6 cellular contexts compared by ENCODE assay signal in the genomic region with DNA sequence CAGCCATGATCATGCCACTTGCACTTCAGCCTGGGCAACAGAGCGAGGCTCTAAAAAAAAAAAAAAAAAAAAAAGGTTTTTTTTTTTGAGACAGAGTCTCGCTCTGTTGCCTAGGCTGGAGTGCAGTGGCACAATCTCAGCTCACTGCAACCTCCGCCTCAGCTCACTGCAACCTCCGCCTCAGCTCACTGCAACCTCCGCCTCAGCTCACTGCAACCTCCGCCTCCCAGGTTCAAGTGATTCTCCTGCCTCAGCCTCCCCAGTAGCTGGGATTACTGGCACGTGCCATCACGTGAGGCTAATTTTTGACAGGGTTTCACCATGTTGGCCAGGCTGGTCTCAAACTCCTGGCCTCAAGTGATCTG. TPM values are rescaled to one million over a fixed set of nuclear protein-coding genes. Genes with fewer than 3 reads are reported as not detected.
DNase-seq lines count a peak whose midpoint lies in the region; ATAC-seq, FAIRE-seq and TF ChIP-seq lines count a peak whose summit lies in the region.
"Not testable (repeated sequence)": the region's sequence is repeated elsewhere in the genome, so short reads cannot be mapped to it uniquely, and the experiment has no call there.
"Had no signal": no experiment of that assay in that cellular context is flagged by ENCODE, and none has a peak within 500 bp of the region (broad histone marks: within the 10 kb centered on the region; RNA-seq: fewer than 3 reads in every experiment).

No MANE protein-coding gene starts in this region.

- not testable (repeated sequence) for TF ChIP-seq CTCF in Caco-2 (IDR thresholded peaks at IDR 0.05; ENCODE audit: insufficient read depth in 1 of 2, low read depth in 1 of 2, low read length in 1 of 2, severe bottlenecking in 1 of 2, unreplicated experiment in 1 of 2); HepG2 (CRISPR knock-in tag; IDR thresholded peaks at IDR 0.05)

- in situ Hi-C loops in HepG2 (cut with HindIII; ENCODE audit: extremely low pct_ligation_motif_present, low pct_unique_long_range_greater_than_20kb): not testable (repeated sequence)

- FAIRE-seq in HepG2 (lab: Jason Lieb, UNC): not testable (repeated sequence)

- not testable (repeated sequence) for ATAC-seq in T-helper 17 cell, HepG2

- intact Hi-C loops in Caco-2 (cut with micrococcal nuclease; ENCODE audit: unreplicated experiment): loop anchor here (1.0 to 5.0 kb wide), 2 partner anchors 41 to 80 kb away; no protein-coding TSS in a partner anchor
- intact Hi-C loops in HepG2 (cut with micrococcal nuclease; ENCODE audit: unreplicated experiment): loop anchor here (2.0 to 5.0 kb wide), 2 partner anchors 36 to 98 kb away; a partner anchor contains a TSS

- H2AFZ ChIP-seq in Karpas-422 (ENCODE audit: low read length); HepG2 (ENCODE audit: low read length): not testable (repeated sequence)

- H3K36me3 Mint-ChIP-seq in Caco-2 (ENCODE audit: insufficient read depth, unreplicated experiment); T-helper 17 cell (ENCODE audit: low read depth): not testable (repeated sequence)

- H3K4me1 Mint-ChIP-seq in Caco-2 (ENCODE audit: low read depth, unreplicated experiment): peaks cover 19% of the 10 kb centered on the region
- H3K4me1 Mint-ChIP-seq in T-helper 17 cell: not testable (repeated sequence)

- not testable (repeated sequence) for H3K9me2 ChIP-seq in Karpas-422 (replicated peaks; ENCODE audit: insufficient read depth, low read length)

- not testable (repeated sequence) for H3K79me2 ChIP-seq in Karpas-422 (ENCODE audit: low read length); HepG2 (ENCODE audit: insufficient read depth, low read length)

- POLR2A ChIA-PET in Caco-2 (lab: Charles Lee): not testable (repeated sequence)
- POLR2A ChIA-PET in HepG2 (lab: Yijun Ruan, JAX): interaction anchor here (0.6 to 3.5 kb wide), 21 partner anchors 10 to 655 kb away, joined by 3 to 51 read pairs (median 5); a partner anchor contains a TSS

- WGBS in HepG2 (ENCODE audit: low lambda C conversion rate): 47% methylated on average over 7 of the region's 8 CpGs

- H3K9me3 Mint-ChIP-seq in Caco-2 (ENCODE audit: unreplicated experiment): not testable (repeated sequence)

- not testable (repeated sequence) for BruUV-seq in Caco-2 (replicated peaks; lab: Mats Ljungman, UMichigan); HepG2 (replicated peaks; lab: Mats Ljungman, UMichigan)

- not testable (repeated sequence) for H3K4me2 ChIP-seq in Karpas-422 (ENCODE audit: low read depth, low read length, poor library complexity, severe bottlenecking)
- peak overlapping the region; percentile 38; the same call in 1 of the 2 replicates for H3K4me2 ChIP-seq in HepG2 (ENCODE audit: low read depth, low read length)

- H3K27ac ChIP-seq in Karpas-422 (ENCODE audit: low read length): not testable (repeated sequence)
- H3K27ac ChIP-seq in HepG2 (ENCODE audit: extremely low read length, insufficient read depth, low read length): peak overlapping the region; percentile 70

- not testable (repeated sequence) for TF ChIP-seq RAD21 in HepG2 (CRISPR knock-in tag; IDR thresholded peaks at IDR 0.05)

- H3K27me3 Mint-ChIP-seq in Caco-2 (ENCODE audit: insufficient read depth, unreplicated experiment); T-helper 17 cell: not testable (repeated sequence)

- not testable (repeated sequence) for H3K9ac ChIP-seq in Karpas-422 (ENCODE audit: low read length); HepG2 (ENCODE audit: insufficient read depth, low read depth, low read length)

- not testable (repeated sequence) for H3K9me3 ChIP-seq in Caco-2; Karpas-422 (ENCODE audit: low read length); T-helper 17 cell (ENCODE audit: control insufficient read depth, low read length, poor library complexity, severe bottlenecking); HepG2 (ENCODE audit: low read length)

- not testable (repeated sequence) for H3K4me3 Mint-ChIP-seq in Caco-2 (ENCODE audit: unreplicated experiment)
- H3K4me3 Mint-ChIP-seq in T-helper 17 cell: peak overlapping the region; percentile 45

- H3K27me3 ChIP-seq in Caco-2 (replicated peaks; ENCODE audit: control insufficient read depth, insufficient read depth, low read length); Karpas-422 (ENCODE audit: low read length); HepG2 (ENCODE audit: control insufficient read depth in 1 of 2, insufficient read depth in 2 of 2, low read length in 2 of 2): not testable (repeated sequence)

- CTCF ChIA-PET in Caco-2 (lab: Charles Lee): interaction anchor here (0.6 to 1.4 kb wide), 4 partner anchors 9 to 105 kb away, joined by 3 to 6 read pairs (median 4); no protein-coding TSS in a partner anchor
- CTCF ChIA-PET in HepG2 (lab: Yijun Ruan, JAX; ENCODE audit: low intra/inter-chr PET ratio, low total read pairs): not testable (repeated sequence)

- H3K27ac Mint-ChIP-seq in Caco-2 (ENCODE audit: unreplicated experiment): peak overlapping the region; percentile 86
- not testable (repeated sequence) for H3K27ac Mint-ChIP-seq in T-helper 17 cell

- H4K20me1 ChIP-seq in Karpas-422 (ENCODE audit: insufficient read depth, low read depth, low read length); HepG2 (ENCODE audit: insufficient read depth, low read length): not testable (repeated sequence)

- not testable (repeated sequence) for TF ChIP-seq EP300 in HepG2 (IDR thresholded peaks at IDR 0.05; ENCODE audit: low read depth in 2 of 2, low read length in 2 of 2); HepG2 (CRISPR knock-in tag; IDR thresholded peaks at IDR 0.05; ENCODE audit: borderline replicate concordance)

- TF ChIP-seq POLR2A in HepG2 (IDR thresholded peaks at IDR 0.05; ENCODE audit: insufficient read depth in 1 of 2, low read depth in 2 of 2, low read length in 2 of 2): not testable (repeated sequence)

- not testable (repeated sequence) for DNase-seq in Caco-2; T-helper 17 cell; HepG2 (ENCODE audit: low spot score)
- DNase-seq in Karpas-422 (peak; percentile 20), renal cortical epithelial cell (ENCODE audit: low read depth) (peak; percentile 28)

- H3K4me1 ChIP-seq in Caco-2 (peaks cover 35% of the 10 kb centered on the region), HepG2 (ENCODE audit: insufficient read depth, low read length) (peaks cover 61% of the 10 kb centered on the region)
- H3K4me1 ChIP-seq in Karpas-422 (ENCODE audit: low read length): not testable (repeated sequence)

- H3K4me3 ChIP-seq in Caco-2 (ENCODE audit: low read depth, low read length); Karpas-422 (ENCODE audit: low read length); HepG2 (replicated peaks in 1 of 3; ENCODE audit: insufficient read depth in 1 of 3, low read depth in 2 of 3, low read length in 3 of 3): not testable (repeated sequence)

- H3K36me3 ChIP-seq in Caco-2 (ENCODE audit: control insufficient read depth, insufficient read depth, low read length); Karpas-422 (ENCODE audit: insufficient read depth, low read length); HepG2 (replicated peaks in 1 of 2; ENCODE audit: control insufficient read depth in 1 of 2, insufficient read depth in 2 of 2, low read length in 2 of 2): not testable (repeated sequence)

RNA-seq across cellular contexts. Expression of a gene that starts 16.8 kb away (rescaled TPM):
- total RNA-seq in Caco-2 (2022): 65.4 and 68.1 TPM in 2 replicates
- 23.7 and 39.5 TPM in 2 replicates for total RNA-seq in Karpas-422 (2014; rRNA removed; shearing (Covaris generic); ENCODE audit: low replicate concordance)
- total RNA-seq in T-helper 17 cell: 10 to 100 TPM; 31.7 to 45.2 TPM
- total RNA-seq in HepG2 (2016; rRNA removed; fragmentation: Illumina TruSeq; extraction: Trizol): 116 and 332 TPM in 2 replicates
- total RNA-seq in HepG2 (2016; cell fraction: cytosol; rRNA removed; fragmentation: Illumina TruSeq; extraction: Trizol; ENCODE audit: low read depth): 62.3 and 63.4 TPM in 2 replicates
- total RNA-seq in HepG2 (2016; cell fraction: insoluble cytoplasmic fraction; rRNA removed; fragmentation: Illumina TruSeq; extraction: Trizol): 116 and 342 TPM in 2 replicates
- total RNA-seq in HepG2 (2016; cell fraction: membrane; rRNA removed; fragmentation: Illumina TruSeq; extraction: Trizol): 57.6 and 60.1 TPM in 2 replicates
- 311 and 384 TPM in 2 replicates for total RNA-seq in HepG2 (2016; cell fraction: nucleus; rRNA removed; fragmentation: Illumina TruSeq; extraction: Trizol)
- polyA plus RNA-seq in HepG2 (2011; rRNA removed): 137 and 185 TPM in 2 replicates
- polyA plus RNA-seq in HepG2 (2011; cell fraction: cytosol; rRNA removed): 89.4 and 111 TPM in 2 replicates
- polyA plus RNA-seq in HepG2 (2011; cell fraction: nucleus; rRNA removed): 667 and 704 TPM in 2 replicates
- 341 and 458 TPM in 2 replicates for polyA plus RNA-seq in HepG2 (2012)
- polyA plus RNA-seq in HepG2 (2016; cell fraction: cytosol; fragmentation: Illumina TruSeq; extraction: Trizol; ENCODE audit: low read depth): 36.8 and 37.2 TPM in 2 replicates
- polyA plus RNA-seq in HepG2 (2016; cell fraction: insoluble cytoplasmic fraction; fragmentation: Illumina TruSeq; extraction: Trizol; ENCODE audit: low read depth): 103 and 140 TPM in 2 replicates
- 41.5 and 48.5 TPM in 2 replicates for polyA plus RNA-seq in HepG2 (2016; cell fraction: membrane; fragmentation: Illumina TruSeq; extraction: Trizol; ENCODE audit: low read depth)
- polyA plus RNA-seq in HepG2 (2016; cell fraction: nucleus; fragmentation: Illumina TruSeq; extraction: Trizol; ENCODE audit: insufficient read depth, low read depth): 669 and 711 TPM in 2 replicates
- 165 and 565 TPM in 2 replicates for polyA minus RNA-seq in HepG2 (2011; rRNA and poly(A)+ RNA removed; ENCODE audit: low replicate concordance)
- polyA minus RNA-seq in HepG2 (2011; cell fraction: cytosol; rRNA and poly(A)+ RNA removed): 316 and 377 TPM in 2 replicates
- polyA minus RNA-seq in HepG2 (2011; cell fraction: nucleus; rRNA and poly(A)+ RNA removed): 112 and 148 TPM in 2 replicates
- total RNA-seq in renal cortical epithelial cell: 390 and 548 TPM in 2 replicates

RNA-seq across cellular contexts. Expression of a gene that starts 37.8 kb away (rescaled TPM):
- total RNA-seq in Caco-2 (2022) (63.8 and 70.1 TPM in 2 replicates), T-helper 17 cell (1 to 10 TPM; 4.1 to 6.7 TPM), HepG2 (2016; rRNA removed; fragmentation: Illumina TruSeq; extraction: Trizol) (2.2 and 3.8 TPM in 2 replicates), renal cortical epithelial cell (16.1 and 42.1 TPM in 2 replicates)
- total RNA-seq in Karpas-422 (2014; rRNA removed; shearing (Covaris generic); ENCODE audit: low replicate concordance): 0.07 TPM in 1 of 2 replicates, not detected in the other
- 1.4 and 1.7 TPM in 2 replicates for total RNA-seq in HepG2 (2016; cell fraction: cytosol; rRNA removed; fragmentation: Illumina TruSeq; extraction: Trizol; ENCODE audit: low read depth)
- total RNA-seq in HepG2 (2016; cell fraction: insoluble cytoplasmic fraction; rRNA removed; fragmentation: Illumina TruSeq; extraction: Trizol): 1.7 and 3.9 TPM in 2 replicates
- 3.3 and 3.4 TPM in 2 replicates for total RNA-seq in HepG2 (2016; cell fraction: membrane; rRNA removed; fragmentation: Illumina TruSeq; extraction: Trizol)
- 6.3 and 8.0 TPM in 2 replicates for total RNA-seq in HepG2 (2016; cell fraction: nucleus; rRNA removed; fragmentation: Illumina TruSeq; extraction: Trizol)
- polyA plus RNA-seq in HepG2 (2011; rRNA removed): 8.5 and 11.7 TPM in 2 replicates
- 8.0 and 12.6 TPM in 2 replicates for polyA plus RNA-seq in HepG2 (2011; cell fraction: cytosol; rRNA removed)
- polyA plus RNA-seq in HepG2 (2011; cell fraction: nucleus; rRNA removed): 10.4 and 13.8 TPM in 2 replicates
- polyA plus RNA-seq in HepG2 (2012): 25.0 and 33.2 TPM in 2 replicates
- polyA plus RNA-seq in HepG2 (2016; cell fraction: cytosol; fragmentation: Illumina TruSeq; extraction: Trizol; ENCODE audit: low read depth): 3.0 and 3.2 TPM in 2 replicates
- polyA plus RNA-seq in HepG2 (2016; cell fraction: insoluble cytoplasmic fraction; fragmentation: Illumina TruSeq; extraction: Trizol; ENCODE audit: low read depth): 3.9 and 5.4 TPM in 2 replicates
- polyA plus RNA-seq in HepG2 (2016; cell fraction: membrane; fragmentation: Illumina TruSeq; extraction: Trizol; ENCODE audit: low read depth): 4.0 and 5.0 TPM in 2 replicates
- polyA plus RNA-seq in HepG2 (2016; cell fraction: nucleus; fragmentation: Illumina TruSeq; extraction: Trizol; ENCODE audit: insufficient read depth, low read depth): 18.4 and 18.6 TPM in 2 replicates
- 10.0 and 25.5 TPM in 2 replicates for polyA minus RNA-seq in HepG2 (2011; rRNA and poly(A)+ RNA removed; ENCODE audit: low replicate concordance)
- 11.5 and 14.6 TPM in 2 replicates for polyA minus RNA-seq in HepG2 (2011; cell fraction: cytosol; rRNA and poly(A)+ RNA removed)
- polyA minus RNA-seq in HepG2 (2011; cell fraction: nucleus; rRNA and poly(A)+ RNA removed): 4.2 and 6.2 TPM in 2 replicates

RNA-seq across cellular contexts. Expression of a gene that starts 46.6 kb away (rescaled TPM):
- total RNA-seq in Caco-2 (2022) (68.9 and 86.4 TPM in 2 replicates), T-helper 17 cell (10 to 100 TPM; 47.8 to 50.2 TPM), HepG2 (2016; rRNA removed; fragmentation: Illumina TruSeq; extraction: Trizol) (24.9 and 34.1 TPM in 2 replicates), renal cortical epithelial cell (52.3 and 84.5 TPM in 2 replicates)
- 22.7 and 27.6 TPM in 2 replicates for total RNA-seq in Karpas-422 (2014; rRNA removed; shearing (Covaris generic); ENCODE audit: low replicate concordance)
- total RNA-seq in HepG2 (2016; cell fraction: cytosol; rRNA removed; fragmentation: Illumina TruSeq; extraction: Trizol; ENCODE audit: low read depth): 4.7 and 7.2 TPM in 2 replicates
- 22.7 and 35.6 TPM in 2 replicates for total RNA-seq in HepG2 (2016; cell fraction: insoluble cytoplasmic fraction; rRNA removed; fragmentation: Illumina TruSeq; extraction: Trizol)
- total RNA-seq in HepG2 (2016; cell fraction: membrane; rRNA removed; fragmentation: Illumina TruSeq; extraction: Trizol): 18.3 and 22.7 TPM in 2 replicates
- total RNA-seq in HepG2 (2016; cell fraction: nucleus; rRNA removed; fragmentation: Illumina TruSeq; extraction: Trizol): 34.4 and 36.1 TPM in 2 replicates
- 42.1 and 42.6 TPM in 2 replicates for polyA plus RNA-seq in HepG2 (2011; rRNA removed)
- polyA plus RNA-seq in HepG2 (2011; cell fraction: cytosol; rRNA removed): 32.0 and 42.2 TPM in 2 replicates
- polyA plus RNA-seq in HepG2 (2011; cell fraction: nucleus; rRNA removed): 39.8 and 43.1 TPM in 2 replicates
- polyA plus RNA-seq in HepG2 (2012): 25.0 and 32.7 TPM in 2 replicates
- polyA plus RNA-seq in HepG2 (2016; cell fraction: cytosol; fragmentation: Illumina TruSeq; extraction: Trizol; ENCODE audit: low read depth): 5.6 TPM in 2 replicates
- polyA plus RNA-seq in HepG2 (2016; cell fraction: insoluble cytoplasmic fraction; fragmentation: Illumina TruSeq; extraction: Trizol; ENCODE audit: low read depth): 23.0 and 24.4 TPM in 2 replicates
- polyA plus RNA-seq in HepG2 (2016; cell fraction: membrane; fragmentation: Illumina TruSeq; extraction: Trizol; ENCODE audit: low read depth): 13.8 and 16.2 TPM in 2 replicates
- polyA plus RNA-seq in HepG2 (2016; cell fraction: nucleus; fragmentation: Illumina TruSeq; extraction: Trizol; ENCODE audit: insufficient read depth, low read depth): 44.9 and 45.4 TPM in 2 replicates
- polyA minus RNA-seq in HepG2 (2011; rRNA and poly(A)+ RNA removed; ENCODE audit: low replicate concordance): 46.8 and 73.3 TPM in 2 replicates
- polyA minus RNA-seq in HepG2 (2011; cell fraction: cytosol; rRNA and poly(A)+ RNA removed): 34.5 and 40.3 TPM in 2 replicates
- polyA minus RNA-seq in HepG2 (2011; cell fraction: nucleus; rRNA and poly(A)+ RNA removed): 27.8 and 31.3 TPM in 2 replicates

RNA-seq across cellular contexts. Expression of a gene that starts 60.0 kb away (rescaled TPM):
- total RNA-seq in Caco-2 (2022): 1.7 and 2.0 TPM in 2 replicates
- total RNA-seq in Karpas-422 (2014; rRNA removed; shearing (Covaris generic); ENCODE audit: low replicate concordance): not detected in 2 replicates
- 1 to 10 TPM; 2.0 to 2.9 TPM for total RNA-seq in T-helper 17 cell
- total RNA-seq in HepG2 (2016; rRNA removed; fragmentation: Illumina TruSeq; extraction: Trizol): not detected in 2 replicates
- total RNA-seq in HepG2 (2016; cell fraction: cytosol; rRNA removed; fragmentation: Illumina TruSeq; extraction: Trizol; ENCODE audit: low read depth): not detected in 2 replicates
- total RNA-seq in HepG2 (2016; cell fraction: insoluble cytoplasmic fraction; rRNA removed; fragmentation: Illumina TruSeq; extraction: Trizol): 0.06 TPM in 1 of 2 replicates, not detected in the other
- total RNA-seq in HepG2 (2016; cell fraction: membrane; rRNA removed; fragmentation: Illumina TruSeq; extraction: Trizol): not detected in 2 replicates
- total RNA-seq in HepG2 (2016; cell fraction: nucleus; rRNA removed; fragmentation: Illumina TruSeq; extraction: Trizol): not detected in 2 replicates
- not detected in 2 replicates for polyA plus RNA-seq in HepG2 (2011; rRNA removed)
- polyA plus RNA-seq in HepG2 (2011; cell fraction: cytosol; rRNA removed): not detected in 2 replicates
- polyA plus RNA-seq in HepG2 (2011; cell fraction: nucleus; rRNA removed): 0.14 and 0.31 TPM in 2 replicates
- polyA plus RNA-seq in HepG2 (2012): 0.07 and 0.13 TPM in 2 replicates
- not detected in 2 replicates for polyA plus RNA-seq in HepG2 (2016; cell fraction: cytosol; fragmentation: Illumina TruSeq; extraction: Trizol; ENCODE audit: low read depth)
- not detected in 2 replicates for polyA plus RNA-seq in HepG2 (2016; cell fraction: insoluble cytoplasmic fraction; fragmentation: Illumina TruSeq; extraction: Trizol; ENCODE audit: low read depth)
- not detected in 2 replicates for polyA plus RNA-seq in HepG2 (2016; cell fraction: membrane; fragmentation: Illumina TruSeq; extraction: Trizol; ENCODE audit: low read depth)
- polyA plus RNA-seq in HepG2 (2016; cell fraction: nucleus; fragmentation: Illumina TruSeq; extraction: Trizol; ENCODE audit: insufficient read depth, low read depth): not detected in 2 replicates
- 1.2 TPM in 1 of 2 replicates, not detected in the other for polyA minus RNA-seq in HepG2 (2011; rRNA and poly(A)+ RNA removed; ENCODE audit: low replicate concordance)
- polyA minus RNA-seq in HepG2 (2011; cell fraction: cytosol; rRNA and poly(A)+ RNA removed): not detected in 2 replicates
- polyA minus RNA-seq in HepG2 (2011; cell fraction: nucleus; rRNA and poly(A)+ RNA removed): 1.5 and 1.6 TPM in 2 replicates
- total RNA-seq in renal cortical epithelial cell: 0.69 and 1.5 TPM in 2 replicates
- total RNA-seq: CD8-positive, alpha-beta memory T cell had no signal
- polyA plus RNA-seq: CD8-positive, alpha-beta memory T cell had no signal
